ENCODE assay signal across 20 cellular contexts in genomic region chr3:8595252-8595934, GRCh38. TPM values are rescaled to one million over a fixed set of nuclear protein-coding genes. Genes with fewer than 3 reads are reported as not detected.
DNase-seq lines count a peak whose midpoint lies in the region; ATAC-seq, FAIRE-seq and TF ChIP-seq lines count a peak whose summit lies in the region.
"Had no signal": no experiment of that assay in that cellular context is flagged by ENCODE, and none has a peak within 500 bp of the region (broad histone marks: within the 10 kb centered on the region; RNA-seq: fewer than 3 reads in every experiment).

No MANE protein-coding gene starts in this region.

- no peaks in the 10 kb centered on the region for H3K9me3 ChIP-seq in psoas muscle

- DNase-seq in HTR-8/SVneo (ENCODE audit: insufficient read length, low spot score) (no peak), cerebellar cortex (ENCODE audit: low spot score) (peak; percentile 11), islet precursor cell (peak; percentile 20), psoas muscle (peak in 1 of 2 donors; percentile 21), NCI-H1105 treated with DMSO at 0.1 percent for 48 hours (lab: John Stamatoyannopoulos, UW) (no peak), HPDE6-E6E7 (ENCODE audit: extremely low spot score) (no peak), mucosa of gallbladder (ENCODE audit: low spot score) (no peak), NCI-H146 treated with DMSO at 0.1 percent for 48 hours (lab: John Stamatoyannopoulos, UW; ENCODE audit: unreplicated experiment) (no peak)
- DNase-seq: CD8-positive, alpha-beta T cell; DND-41; H7; NCI-H1417 treated with DMSO at 0.1 percent for 48 hours; NCI-H2107; NCI-H345; NCI-H526 treated with DMSO at 0.1 percent for 48 hours; OCI-M1; RPMI8226 had no signal

- intact Hi-C loops in psoas muscle (cut with DNase I), result no loop called here

- H3K27ac ChIP-seq in psoas muscle, result peak overlapping the region; percentile 83

- peak; percentile 75 for FAIRE-seq in HTR-8/SVneo (lab: Jason Lieb, UNC)
- FAIRE-seq: D721Med had no signal

- peak in 1 of 4 donors; percentile 6 for ATAC-seq in psoas muscle
- ATAC-seq: CD8-positive, alpha-beta T cell had no signal

- H3K27me3 ChIP-seq in psoas muscle (ENCODE audit: insufficient read depth in 3 of 3, low read length in 2 of 3), result no peaks in the 10 kb centered on the region

- H3K4me3 ChIP-seq in psoas muscle, result no peak overlapping the region

- 32 to 45% (median 35%) methylated on average over 9 of the region's 9 CpGs for WGBS in psoas muscle, 3 donors

- H3K4me1 ChIP-seq in psoas muscle, result peaks cover 82% of the 10 kb centered on the region

- no peaks in the 10 kb centered on the region for H3K36me3 ChIP-seq in psoas muscle (ENCODE audit: insufficient read depth in 1 of 2, low read depth in 1 of 2)

- TF ChIP-seq CTCF in psoas muscle (IDR thresholded peaks at IDR 0.05), result no peak

RNA-seq across cellular contexts. Expression of gene SSUH2, which starts 49.2 kb away (rescaled TPM):
- total RNA-seq in psoas muscle (1 to 10 TPM in 1 of 4 donors, under 1 TPM in 3; 0.24 to 1.1 (median 0.53) TPM), mucosa of gallbladder (2.8 TPM)
- under 1 TPM; 0.11 to 0.49 (median 0.36) TPM for polyA plus RNA-seq in psoas muscle
- total RNA-seq: CD8-positive, alpha-beta T cell; SK-MEL-5 had no signal
- polyA plus RNA-seq: IgD-negative memory B cell had no signal

Comparison
In these comparisons a context has a peak if more than half of its experiments do, and no peak if none do; other contexts are left out.
1. DNase-seq: peak in cerebellar cortex (single experiment) and islet precursor cell (single experiment); none in HTR-8/SVneo (single experiment), NCI-H1105 treated with DMSO at 0.1 percent for 48 hours (single experiment), HPDE6-E6E7 (single experiment), mucosa of gallbladder (single experiment) and NCI-H146 treated with DMSO at 0.1 percent for 48 hours (single experiment).